In the genomic region with DNA sequence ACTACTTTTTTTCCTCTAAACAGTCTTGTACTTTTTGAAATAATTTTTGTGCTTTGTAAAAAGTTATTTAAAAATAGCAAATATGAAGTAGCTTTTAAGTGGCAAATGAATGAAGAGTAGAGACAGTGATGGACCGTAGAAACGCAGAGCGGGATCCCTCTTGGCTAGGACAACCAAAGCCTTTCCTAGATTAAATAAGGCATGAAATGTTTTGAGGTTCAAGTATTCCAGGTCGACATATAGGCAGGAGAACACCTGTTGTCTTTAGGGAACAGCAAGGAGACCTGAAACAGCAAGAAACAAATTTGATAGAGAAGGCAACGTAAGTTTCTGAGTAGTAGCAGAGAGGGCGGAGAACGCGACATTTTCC, we compare ENCODE assay signal across 9 cellular contexts. TPM values are rescaled to one million over a fixed set of nuclear protein-coding genes. Genes with fewer than 3 reads are reported as not detected.
DNase-seq lines count a peak whose midpoint lies in the region; ATAC-seq, FAIRE-seq and TF ChIP-seq lines count a peak whose summit lies in the region.
"Had no signal": no experiment of that assay in that cellular context is flagged by ENCODE, and none has a peak within 500 bp of the region (broad histone marks: within the 10 kb centered on the region; RNA-seq: fewer than 3 reads in every experiment).

No MANE protein-coding gene starts in this region.

- peak overlapping the region; percentile 94 for H3K27ac Mint-ChIP-seq in activated T-helper 1 cell treated with anti-CD3 and anti-CD28 coated beads, Interleukin-12 subunit alpha, Interleukin-12 subunit beta, Interleukin-2, Interleukin-4 antibody, amounts not matched to agents 30 ng/mL and 10 ng/mL and 1 ng/mL, durations not matched to agents 14 hours and 24 hours and 36 hours
- peak overlapping the region; percentile 99 for H3K27ac Mint-ChIP-seq in stimulated activated effector memory CD8-positive, alpha-beta T cell treated with anti-CD3 and anti-CD28 coated beads, Interleukin-12 subunit alpha, Interleukin-12 subunit beta, amount 100 ng/mL, for 72 hours

- H3K4me3 Mint-ChIP-seq in activated T-helper 1 cell treated with anti-CD3 and anti-CD28 coated beads, Interleukin-12 subunit alpha, Interleukin-12 subunit beta, Interleukin-2, Interleukin-4 antibody, amounts not matched to agents 30 ng/mL and 10 ng/mL and 1 ng/mL, durations not matched to agents 14 hours and 24 hours and 36 hours: peak overlapping the region; percentile 95
- H3K4me3 Mint-ChIP-seq in stimulated activated effector memory CD8-positive, alpha-beta T cell treated with anti-CD3 and anti-CD28 coated beads, Interleukin-12 subunit alpha, Interleukin-12 subunit beta, amount 100 ng/mL, for 72 hours: peak overlapping the region; percentile 95

- intact Hi-C loops in activated T-helper 1 cell treated with anti-CD3 and anti-CD28 coated beads, Interleukin-12 subunit alpha, Interleukin-12 subunit beta, Interleukin-2, Interleukin-4 antibody, amounts not matched to agents 30 ng/mL and 10 ng/mL and 1 ng/mL, durations not matched to agents 14 hours and 24 hours and 36 hours (cut with micrococcal nuclease): loop anchor here (1.0 to 5.0 kb wide), 12 partner anchors 12 to 580 kb away; partner anchors contain the start of genes ACTR1A, ARL3, ARMH3 and CUEDC2

- no peaks in the 10 kb centered on the region for H3K36me3 ChIP-seq in iPS-18a (ENCODE audit: control insufficient read depth, low read depth, low read length)

- H3K27ac ChIP-seq in HL-60 (replicated peaks) (peak overlapping the region; percentile 96), iPS-18a (ENCODE audit: low read length) (peak overlapping the region; percentile 75)

- H3K9me3 Mint-ChIP-seq in activated T-helper 1 cell treated with anti-CD3 and anti-CD28 coated beads, Interleukin-12 subunit alpha, Interleukin-12 subunit beta, Interleukin-2, Interleukin-4 antibody, amounts not matched to agents 30 ng/mL and 10 ng/mL and 1 ng/mL, durations not matched to agents 14 hours and 24 hours and 36 hours: no peaks in the 10 kb centered on the region
- no peaks in the 10 kb centered on the region for H3K9me3 Mint-ChIP-seq in stimulated activated effector memory CD8-positive, alpha-beta T cell treated with anti-CD3 and anti-CD28 coated beads, Interleukin-12 subunit alpha, Interleukin-12 subunit beta, amount 100 ng/mL, for 72 hours

- ATAC-seq in stimulated activated effector memory CD8-positive, alpha-beta T cell treated with anti-CD3 and anti-CD28 coated beads, Interleukin-12 subunit alpha, Interleukin-12 subunit beta, amount 100 ng/mL, for 72 hours: no peak
- no peak for ATAC-seq in GM21737 (IDR thresholded peaks at IDR 0.05; ENCODE audit: unreplicated experiment)
- no peak for ATAC-seq in HG02870 (IDR thresholded peaks at IDR 0.05; ENCODE audit: unreplicated experiment)

- no peaks in the 10 kb centered on the region for H3K9me3 ChIP-seq in iPS-18a (ENCODE audit: control insufficient read depth, low read depth, low read length)

- peaks cover 12% of the 10 kb centered on the region for H3K4me1 ChIP-seq in iPS-18a (ENCODE audit: control insufficient read depth, low read depth, low read length)

- H3K4me3 ChIP-seq in HL-60 (replicated peaks; ENCODE audit: insufficient read depth, low read length): peak overlapping the region; percentile 9
- peak overlapping the region; percentile 87 for H3K4me3 ChIP-seq in iPS-18a (ENCODE audit: low read length)

- no peaks in the 10 kb centered on the region for H3K27me3 Mint-ChIP-seq in activated T-helper 1 cell treated with anti-CD3 and anti-CD28 coated beads, Interleukin-12 subunit alpha, Interleukin-12 subunit beta, Interleukin-2, Interleukin-4 antibody, amounts not matched to agents 30 ng/mL and 10 ng/mL and 1 ng/mL, durations not matched to agents 14 hours and 24 hours and 36 hours (ENCODE audit: insufficient read depth)

- no peak for DNase-seq in HL-60 (ENCODE audit: low read depth in 1 of 2, low spot score in 1 of 2)
- no peak for DNase-seq in activated T-helper 1 cell treated with anti-CD3 and anti-CD28 coated beads, Interleukin-12 subunit alpha, Interleukin-12 subunit beta, Interleukin-2, Interleukin-4 antibody, amounts not matched to agents 30 ng/mL and 10 ng/mL and 1 ng/mL, durations not matched to agents 14 hours and 24 hours and 36 hours (ENCODE audit: low spot score)
- DNase-seq in stimulated activated effector memory CD8-positive, alpha-beta T cell treated with anti-CD3 and anti-CD28 coated beads, Interleukin-12 subunit alpha, Interleukin-12 subunit beta, amount 100 ng/mL, for 72 hours (ENCODE audit: low spot score in 2 of 2): no peak
- DNase-seq in H54 (ENCODE audit: insufficient read length, low spot score): no peak
- no peak for DNase-seq in SIG-M5 treated with dmso at 0.1 percent for 504 hours (lab: John Stamatoyannopoulos, UW; ENCODE audit: unreplicated experiment)

- no peak for TF ChIP-seq POLR2A in H54 (IDR thresholded peaks at IDR 0.05; ENCODE audit: low read depth, low read length)

- FAIRE-seq in H54 (lab: Jason Lieb, UNC): no peak
- FAIRE-seq: islet of Langerhans had no signal

- H3K9ac ChIP-seq in iPS-18a (ENCODE audit: low read length): no peak overlapping the region

- peaks cover 19% of the 10 kb centered on the region for H3K36me3 Mint-ChIP-seq in activated T-helper 1 cell treated with anti-CD3 and anti-CD28 coated beads, Interleukin-12 subunit alpha, Interleukin-12 subunit beta, Interleukin-2, Interleukin-4 antibody, amounts not matched to agents 30 ng/mL and 10 ng/mL and 1 ng/mL, durations not matched to agents 14 hours and 24 hours and 36 hours (ENCODE audit: low read depth)
- H3K36me3 Mint-ChIP-seq in stimulated activated effector memory CD8-positive, alpha-beta T cell treated with anti-CD3 and anti-CD28 coated beads, Interleukin-12 subunit alpha, Interleukin-12 subunit beta, amount 100 ng/mL, for 72 hours: peaks cover 47% of the 10 kb centered on the region

- no peaks in the 10 kb centered on the region for H3K27me3 ChIP-seq in HL-60 (ENCODE audit: insufficient read depth, poor library complexity, severe bottlenecking)
- no peaks in the 10 kb centered on the region for H3K27me3 ChIP-seq in iPS-18a (ENCODE audit: control insufficient read depth, insufficient read depth, low read length)

- H3K4me1 Mint-ChIP-seq in activated T-helper 1 cell treated with anti-CD3 and anti-CD28 coated beads, Interleukin-12 subunit alpha, Interleukin-12 subunit beta, Interleukin-2, Interleukin-4 antibody, amounts not matched to agents 30 ng/mL and 10 ng/mL and 1 ng/mL, durations not matched to agents 14 hours and 24 hours and 36 hours (ENCODE audit: low read depth): peaks cover 25% of the 10 kb centered on the region
- peaks cover 38% of the 10 kb centered on the region for H3K4me1 Mint-ChIP-seq in stimulated activated effector memory CD8-positive, alpha-beta T cell treated with anti-CD3 and anti-CD28 coated beads, Interleukin-12 subunit alpha, Interleukin-12 subunit beta, amount 100 ng/mL, for 72 hours

- no peak for TF ChIP-seq CTCF in HL-60 (IDR thresholded peaks at IDR 0.05; ENCODE audit: insufficient read depth, low read length)

RNA-seq across cellular contexts. Expression of gene PPRC1, which starts 0.7 kb away (rescaled TPM):
- total RNA-seq in activated T-helper 1 cell treated with anti-CD3 and anti-CD28 coated beads, Interleukin-12 subunit alpha, Interleukin-12 subunit beta, Interleukin-2, Interleukin-4 antibody, amounts not matched to agents 30 ng/mL and 10 ng/mL and 1 ng/mL, durations not matched to agents 14 hours and 24 hours and 36 hours: 112 and 115 TPM in 2 replicates

RNA-seq across cellular contexts. Expression of gene LDB1, which starts 12.0 kb away (rescaled TPM):
- 78.6 and 87.1 TPM in 2 replicates for total RNA-seq in activated T-helper 1 cell treated with anti-CD3 and anti-CD28 coated beads, Interleukin-12 subunit alpha, Interleukin-12 subunit beta, Interleukin-2, Interleukin-4 antibody, amounts not matched to agents 30 ng/mL and 10 ng/mL and 1 ng/mL, durations not matched to agents 14 hours and 24 hours and 36 hours

RNA-seq across cellular contexts. Expression of gene NOLC1, which starts 20.0 kb away (rescaled TPM):
- 260 and 271 TPM in 2 replicates for total RNA-seq in activated T-helper 1 cell treated with anti-CD3 and anti-CD28 coated beads, Interleukin-12 subunit alpha, Interleukin-12 subunit beta, Interleukin-2, Interleukin-4 antibody, amounts not matched to agents 30 ng/mL and 10 ng/mL and 1 ng/mL, durations not matched to agents 14 hours and 24 hours and 36 hours
